ENCODE assay signal across 15 cellular contexts in genomic region chr18:42155024-42155423, GRCh38.
DNase-seq lines count a peak whose midpoint lies in the region; ATAC-seq, FAIRE-seq and TF ChIP-seq lines count a peak whose summit lies in the region.
"Had no signal": no experiment of that assay in that cellular context is flagged by ENCODE, and none has a peak within 500 bp of the region (broad histone marks: within the 10 kb centered on the region; RNA-seq: fewer than 3 reads in every experiment).

No MANE protein-coding gene starts in this region.

- peaks cover 8% of the 10 kb centered on the region for H3F3A ChIP-seq in neural cell (ENCODE audit: insufficient read depth, low read length, poor library complexity, severe bottlenecking)

- H3K4me1 Mint-ChIP-seq in activated T-cell treated with anti-CD3 and anti-CD28 coated beads, Interleukin-2, amount 50 U/mL, for 4 hours (ENCODE audit: low read depth) = no peaks in the 10 kb centered on the region
- H3K4me1 Mint-ChIP-seq: CD8-positive, alpha-beta memory T cell had no signal

- FAIRE-seq in frontal cortex (lab: Jason Lieb, UNC) = no peak

- H3K36me3 Mint-ChIP-seq in activated T-cell treated with anti-CD3 and anti-CD28 coated beads, Interleukin-2, amount 50 U/mL, for 4 hours (ENCODE audit: insufficient read depth) = no peaks in the 10 kb centered on the region

- H3K27me3 ChIP-seq in neural cell (ENCODE audit: insufficient read depth, low read depth, low read length) = no peaks in the 10 kb centered on the region
- H3K27me3 ChIP-seq: BLaER1, SJSA1 had no signal

- H3K9me3 ChIP-seq in neural cell (ENCODE audit: low read length) = no peaks in the 10 kb centered on the region
- H3K9me3 ChIP-seq: BLaER1, SJSA1 had no signal

- DNase-seq in DMS 273 treated with DMSO at 0.1 percent for 48 hours (lab: John Stamatoyannopoulos, UW) (peak; percentile 47), NCI-H2171 (lab: John Stamatoyannopoulos, UW) (peak; percentile 27), NCI-H82 treated with DMSO at 0.1 percent for 48 hours (lab: John Stamatoyannopoulos, UW; ENCODE audit: unreplicated experiment) (peak; percentile 39), frontal cortex (ENCODE audit: low spot score in 2 of 2) (no peak), NCI-H187 treated with DMSO at 0.1 percent for 48 hours (lab: John Stamatoyannopoulos, UW) (no peak)
- no peak for DNase-seq in activated T-cell treated with anti-CD3 and anti-CD28 coated beads, Interleukin-2, amount 50 U/mL, for 4 hours
- DNase-seq: CD8-positive, alpha-beta memory T cell; DMS153; KBM-7; NCI-H1048; NCI-H1930; NCI-H345 had no signal

- no peak for TF ChIP-seq CTCF in neural cell (IDR thresholded peaks at IDR 0.05; ENCODE audit: poor library complexity, severe bottlenecking)

- ATAC-seq in activated T-cell treated with anti-CD3 and anti-CD28 coated beads, Interleukin-2, amount 50 U/mL, for 4 hours = no peak

- no peaks in the 10 kb centered on the region for H3K9me2 ChIP-seq in neural cell (ENCODE audit: insufficient read depth, low read length)

- H3K4me2 ChIP-seq in neural cell (ENCODE audit: low read length) = no peak overlapping the region
- H3K4me2 ChIP-seq: BLaER1 had no signal

- no peaks in the 10 kb centered on the region for H4K20me1 ChIP-seq in neural cell (ENCODE audit: insufficient read depth)
- H4K20me1 ChIP-seq: BLaER1 had no signal

- no peak overlapping the region for H3K9ac ChIP-seq in neural cell (ENCODE audit: low read length)
- H3K9ac ChIP-seq: BLaER1 had no signal

- H2AFZ ChIP-seq in neural cell (ENCODE audit: low read depth, low read length) = no peak overlapping the region

- H3K36me3 ChIP-seq in neural cell (ENCODE audit: insufficient read depth, low read length) = no peaks in the 10 kb centered on the region
- H3K36me3 ChIP-seq: BLaER1, SJSA1 had no signal

- H3K27ac ChIP-seq in neural cell (ENCODE audit: low read length) = no peak overlapping the region
- H3K27ac ChIP-seq: BLaER1, SJSA1 had no signal

- no peak for TF ChIP-seq EP300 in neural cell (conservative IDR thresholded peaks at IDR 0.05; ENCODE audit: poor library complexity, severe bottlenecking)

- H3K79me2 ChIP-seq in neural cell (replicated peaks; ENCODE audit: insufficient read depth, low read length) = no peaks in the 10 kb centered on the region

- no peaks in the 10 kb centered on the region for H3K9me3 Mint-ChIP-seq in activated T-cell treated with anti-CD3 and anti-CD28 coated beads, Interleukin-2, amount 50 U/mL, for 4 hours

- no peak overlapping the region for H3K4me3 Mint-ChIP-seq in activated T-cell treated with anti-CD3 and anti-CD28 coated beads, Interleukin-2, amount 50 U/mL, for 4 hours
- H3K4me3 Mint-ChIP-seq: CD8-positive, alpha-beta memory T cell had no signal

- TF ChIP-seq RAD21 in neural cell (conservative IDR thresholded peaks at IDR 0.05) = no peak

- no peak overlapping the region for H3K4me3 ChIP-seq in neural cell (ENCODE audit: low read length)
- H3K4me3 ChIP-seq: BLaER1, SJSA1 had no signal

- H3K27me3 Mint-ChIP-seq in activated T-cell treated with anti-CD3 and anti-CD28 coated beads, Interleukin-2, amount 50 U/mL, for 4 hours (ENCODE audit: low read depth) = no peaks in the 10 kb centered on the region

TF ChIP-seq in neural cell, 6 proteins besides CTCF, POLR2A, EP300 and RAD21:
- TF ChIP-seq REST (IDR thresholded peaks at IDR 0.05; ENCODE audit: borderline replicate concordance) (peak; percentile 99), POLR2AphosphoS5 (IDR thresholded peaks at IDR 0.05) (peak; percentile 78), TAF1 (IDR thresholded peaks at IDR 0.05; ENCODE audit: low read depth) (no peak)
TF ChIP-seq in neural cell: peak in this region for 2.

Comparison
In these comparisons a context has a peak if more than half of its experiments do, and no peak if none do; other contexts are left out.
1. DNase-seq: peak in DMS 273 treated with DMSO at 0.1 percent for 48 hours (single experiment), NCI-H2171 (single experiment) and NCI-H82 treated with DMSO at 0.1 percent for 48 hours (single experiment); none in frontal cortex (0 of 2), activated T-cell treated with anti-CD3 and anti-CD28 coated beads, Interleukin-2, amount 50 U/mL, for 4 hours (single experiment) and NCI-H187 treated with DMSO at 0.1 percent for 48 hours (single experiment).